In the genomic region with DNA sequence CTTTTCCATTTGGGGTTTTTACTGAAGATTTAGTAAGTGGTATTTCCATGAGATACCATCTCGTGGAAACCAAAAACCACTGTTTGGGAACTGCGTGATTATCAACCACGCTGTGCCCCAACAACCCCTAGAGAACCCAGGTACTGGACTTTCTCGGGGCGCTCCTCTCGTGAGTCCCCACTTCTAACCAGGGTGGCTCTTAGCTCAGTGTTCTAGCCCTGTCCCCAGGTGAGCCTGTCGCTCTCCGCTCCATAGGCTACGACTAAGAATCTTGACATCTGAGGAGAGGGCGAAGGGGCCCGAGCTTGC, we compare ENCODE assay signal across 8 cellular contexts. TPM values are rescaled to one million over a fixed set of nuclear protein-coding genes. Genes with fewer than 3 reads are reported as not detected.
A peak's percentile ranks its signal among the peaks of the same experiment; 100 is the strongest.
DNase-seq lines count a peak whose midpoint lies in the region; ATAC-seq, FAIRE-seq and TF ChIP-seq lines count a peak whose summit lies in the region.

No MANE protein-coding gene starts in this region.

- peak overlapping the region; percentile 72 to 91 for H3K4me2 ChIP-seq in H1 (ENCODE audit: insufficient read depth in 1 of 2, low read depth in 2 of 2, low read length in 2 of 2)

- H3K9ac ChIP-seq in H1 (replicated peaks in 1 of 4; ENCODE audit: extremely low read depth in 1 of 4, low read depth in 3 of 4, low read length in 3 of 4): peak overlapping the region; percentile 83 to 92 (median 91); a peak in 6 of 7 replicates

- peak overlapping the region; percentile 75 to 100 (median 96) for H3K4me3 ChIP-seq in H1 (ENCODE audit: extremely low read depth in 1 of 4, insufficient read depth in 2 of 4, low read depth in 3 of 4, low read length in 4 of 4)

- H4K5ac ChIP-seq in H1 (ENCODE audit: insufficient read length, low read depth, low read length): no peak overlapping the region

- TF ChIP-seq RAD21 in H1 (IDR thresholded peaks at IDR 0.05 in 1 of 2, conservative IDR thresholded peaks at IDR 0.05 in 1 of 2; ENCODE audit: low read depth in 2 of 2, low read length in 2 of 2): no peak

- H3K23me2 ChIP-seq in H1 (ENCODE audit: low read depth, low read length): peaks cover 6% of the 10 kb centered on the region; the same call in 1 of the 2 replicates

- peaks cover 40% of the 10 kb centered on the region for H3K36me3 Mint-ChIP-seq in nephron progenitor cell (ENCODE audit: low read depth)

- H4K91ac ChIP-seq in H1 (replicated peaks; ENCODE audit: insufficient read length, low read length): peak overlapping the region; percentile 14

- no peak for TF ChIP-seq POLR2A in H1 (IDR thresholded peaks at IDR 0.05; ENCODE audit: control extremely low read depth in 1 of 2, low read depth in 2 of 2, low read length in 2 of 2)

- ATAC-seq in GM21528 (IDR thresholded peaks at IDR 0.05; ENCODE audit: low FRiP score, unreplicated experiment) (peak; percentile 8), HG02885 (IDR thresholded peaks at IDR 0.05; ENCODE audit: poor library complexity, unreplicated experiment) (no peak)

- H3K23ac ChIP-seq in H1 (ENCODE audit: insufficient read length): no peak overlapping the region

- H3K56ac ChIP-seq in H1 (replicated peaks; ENCODE audit: insufficient read length, low read depth, low read length): no peak overlapping the region

- no peak overlapping the region for H2BK120ac ChIP-seq in H1 (replicated peaks; ENCODE audit: low read depth, low read length)

- TF ChIP-seq CTCF in H1 (IDR thresholded peaks at IDR 0.05; ENCODE audit: control extremely low read depth in 1 of 3, insufficient read depth in 1 of 3, low read depth in 1 of 3, low read length in 3 of 3) (no peak), nephron progenitor cell (IDR thresholded peaks at IDR 0.05) (no peak)

- no peak overlapping the region; the same call in 1 of the 2 replicates for H2BK12ac ChIP-seq in H1 (ENCODE audit: low read depth, low read length)

- peaks cover 6% of the 10 kb centered on the region for H3K9me3 Mint-ChIP-seq in nephron progenitor cell

- DNase-seq in M059J (ENCODE audit: low read depth): peak; percentile 7
- DNase-seq in H1 (ENCODE audit: low read depth in 1 of 2, low spot score in 2 of 2): no peak
- DNase-seq in nephron progenitor cell: no peak
- DNase-seq in NOMO-1 (lab: John Stamatoyannopoulos, UW; ENCODE audit: unreplicated experiment in 2 of 2): no peak
- DNase-seq in T-helper 9 cell: no peak
- no peak for DNase-seq in hippocampal formation (lab: John Stamatoyannopoulos, UW)

- H3K4me1 ChIP-seq in H1 (replicated peaks in 1 of 4; ENCODE audit: control insufficient read depth in 3 of 4, insufficient read depth in 4 of 4, low read length in 3 of 4): no peaks in the 10 kb centered on the region; a peak in 3 of 7 replicates

- POLR2A ChIA-PET in H1 (lab: Charles Lee; ENCODE audit: partially characterized antibody): interaction anchor here (0.7 to 9.1 kb wide), 18 partner anchors 9 to 549 kb away, joined by 3 to 72 read pairs (median 4); partner anchors contain the start of genes FAM186B, PRPF40B, SPATS2 and TMBIM6

- no peak overlapping the region for H2AK5ac ChIP-seq in H1 (ENCODE audit: low read depth, low read length)

- H2BK5ac ChIP-seq in H1 (ENCODE audit: low read depth, low read length): peak overlapping the region; percentile 92; the same call in 1 of the 2 replicates

- peaks cover 0 to 33% of the 10 kb centered on the region in 2 experiments; a peak in 2 of 4 replicates for H3K79me2 ChIP-seq in H1 (ENCODE audit: control insufficient read depth in 1 of 2, insufficient read depth in 2 of 2, low read length in 2 of 2)

- H3K9me3 ChIP-seq in H1 (ENCODE audit: insufficient read depth in 2 of 2, low read depth in 1 of 2, low read length in 1 of 2): no peaks in the 10 kb centered on the region

- peaks cover 0 to 10% of the 10 kb centered on the region in 2 experiments for H4K20me1 ChIP-seq in H1 (replicated peaks in 1 of 2; ENCODE audit: control insufficient read depth in 1 of 2, insufficient read depth in 2 of 2, low read length in 2 of 2)

- peak overlapping the region; percentile 90 for H3K27ac Mint-ChIP-seq in nephron progenitor cell

- no peak overlapping the region for H2BK20ac ChIP-seq in H1 (ENCODE audit: low read length)

- peaks cover 27% of the 10 kb centered on the region for H3K4me1 Mint-ChIP-seq in nephron progenitor cell

- TF ChIP-seq EP300 in H1 (IDR thresholded peaks at IDR 0.05; ENCODE audit: borderline replicate concordance in 1 of 2, low read depth in 2 of 2, low read length in 2 of 2): no peak

- H3K4me3 Mint-ChIP-seq in nephron progenitor cell: peak overlapping the region; percentile 100

- FAIRE-seq in H1 (lab: Jason Lieb, UNC): no peak

- H3K27ac ChIP-seq in H1 (ENCODE audit: low read depth, low read length): 0 out of 2 replicates have a peak overlapping the region, but pooled peaks have one; percentile 89

- H3K18ac ChIP-seq in H1 (ENCODE audit: extremely low read depth, low read length): 0 out of 2 replicates have a peak overlapping the region, but pooled peaks have one; percentile 19

- H3K14ac ChIP-seq in H1 (ENCODE audit: insufficient read length): no peak overlapping the region

- CTCF ChIA-PET in H1 (lab: Charles Lee; ENCODE audit: partially characterized antibody): interaction anchor here (0.9 to 7.7 kb wide), 9 partner anchors 9 to 235 kb away, joined by 3 to 115 read pairs (median 5); partner anchors contain the start of gene DNAJC22

- peaks cover 5% of the 10 kb centered on the region for H3K27me3 Mint-ChIP-seq in nephron progenitor cell (ENCODE audit: low read depth, poor library complexity)

- peaks cover 15% of the 10 kb centered on the region for H3K79me1 ChIP-seq in H1 (ENCODE audit: low read depth, low read length)

- WGBS in H1 (ENCODE audit: extremely low coverage in 1 of 2, insufficient coverage in 1 of 2, insufficient read length in 1 of 2, insufficient replicate concordance in 2 of 2, low coverage in 1 of 2, low lambda C conversion rate in 2 of 2, missing lambda C conversion rate in 1 of 2), 2 experiments: 14% methylated on average over 11 of the region's 11 CpGs; no CpG with 5 or more reads in 1 of the 2 experiments

- no peak overlapping the region for H2BK15ac ChIP-seq in H1 (ENCODE audit: low read length)

- H2AFZ ChIP-seq in H1 (ENCODE audit: low read length): peak overlapping the region; percentile 89; the same call in 1 of the 2 replicates

- H3K27me3 ChIP-seq in H1 (replicated peaks in 1 of 4; ENCODE audit: control insufficient read depth in 3 of 4, extremely low read depth in 1 of 4, insufficient read depth in 3 of 4, low read length in 3 of 4): no peaks in the 10 kb centered on the region

- peaks cover 14 to 26% (median 18%) of the 10 kb centered on the region in 4 experiments; a peak in 6 of 8 replicates for H3K36me3 ChIP-seq in H1 (ENCODE audit: control insufficient read depth in 2 of 4, insufficient read depth in 4 of 4, low read length in 3 of 4)

- H3K4ac ChIP-seq in H1 (replicated peaks; ENCODE audit: insufficient read length, low read depth, low read length): no peak overlapping the region

- no peak overlapping the region for H4K8ac ChIP-seq in H1 (ENCODE audit: extremely low read depth, insufficient read depth, low read length)

RNA-seq across cellular contexts. Expression of gene MCRS1, which starts 0.7 kb away (rescaled TPM):
- total RNA-seq in M059J (2014; rRNA removed; shearing (Covaris generic)): 58.1 and 62.6 TPM in 2 replicates
- total RNA-seq in H1 (2021; fragmentation: NEBNext Ultra II Directional; extraction: Animal tissue kit (Norgen Biotek cat#: 25700)): 90.3 and 92.5 TPM in 2 replicates
- polyA plus RNA-seq in H1 (2011; rRNA removed): 139 and 170 TPM in 2 replicates
- 135 TPM for polyA plus RNA-seq in H1 (2011; cell fraction: cytosol; rRNA removed)
- polyA plus RNA-seq in H1 (2011; cell fraction: nucleus; rRNA removed): 210 TPM
- polyA plus RNA-seq in H1 (2012, experiment 1 of 2): 51.5 to 92.0 TPM (median 89.3 TPM) in 4 replicates
- polyA plus RNA-seq in H1 (2012, experiment 2 of 2): 112 TPM
- 54.6 TPM for polyA plus RNA-seq in H1 (2013, experiment 1 of 2)
- polyA plus RNA-seq in H1 (2013, experiment 2 of 2): 56.7 TPM
- polyA minus RNA-seq in H1 (2011; rRNA and poly(A)+ RNA removed): 83.5 and 103 TPM in 2 replicates
- 48.8 TPM for polyA minus RNA-seq in H1 (2011; cell fraction: cytosol; rRNA and poly(A)+ RNA removed)
- 55.8 TPM for polyA minus RNA-seq in H1 (2011; cell fraction: nucleus; rRNA and poly(A)+ RNA removed)

RNA-seq across cellular contexts. Expression of gene KCNH3, which starts 28.4 kb away (rescaled TPM):
- 0.05 TPM in 1 of 2 replicates, not detected in the other for total RNA-seq in M059J (2014; rRNA removed; shearing (Covaris generic))
- total RNA-seq in H1 (2021; fragmentation: NEBNext Ultra II Directional; extraction: Animal tissue kit (Norgen Biotek cat#: 25700)): 0.24 and 0.36 TPM in 2 replicates
- 0.47 and 0.50 TPM in 2 replicates for polyA plus RNA-seq in H1 (2011; rRNA removed)
- polyA plus RNA-seq in H1 (2011; cell fraction: cytosol; rRNA removed): 0.50 TPM
- polyA plus RNA-seq in H1 (2011; cell fraction: nucleus; rRNA removed): 1.6 TPM
- 0.24 to 0.67 TPM (median 0.60 TPM) in 3 of 4 replicates, not detected in the other for polyA plus RNA-seq in H1 (2012, experiment 1 of 2)
- 0.18 TPM for polyA plus RNA-seq in H1 (2012, experiment 2 of 2)
- 0.36 TPM for polyA plus RNA-seq in H1 (2013, experiment 1 of 2)
- 0.15 TPM for polyA plus RNA-seq in H1 (2013, experiment 2 of 2)
- 0.17 and 0.19 TPM in 2 replicates for polyA minus RNA-seq in H1 (2011; rRNA and poly(A)+ RNA removed)
- not detected for polyA minus RNA-seq in H1 (2011; cell fraction: cytosol; rRNA and poly(A)+ RNA removed)
- 0.80 TPM for polyA minus RNA-seq in H1 (2011; cell fraction: nucleus; rRNA and poly(A)+ RNA removed)

RNA-seq across cellular contexts. Expression of gene FAM186B, which starts 38.2 kb away (rescaled TPM):
- 0.07 TPM in 1 of 2 replicates, not detected in the other for total RNA-seq in M059J (2014; rRNA removed; shearing (Covaris generic))
- total RNA-seq in H1 (2021; fragmentation: NEBNext Ultra II Directional; extraction: Animal tissue kit (Norgen Biotek cat#: 25700)): 0.21 and 0.73 TPM in 2 replicates
- polyA plus RNA-seq in H1 (2011; rRNA removed): 0.12 and 0.13 TPM in 2 replicates
- polyA plus RNA-seq in H1 (2011; cell fraction: cytosol; rRNA removed): 0.28 TPM
- 0.34 TPM for polyA plus RNA-seq in H1 (2011; cell fraction: nucleus; rRNA removed)
- 0.52 to 0.70 TPM (median 0.58 TPM) in 4 replicates for polyA plus RNA-seq in H1 (2012, experiment 1 of 2)
- polyA plus RNA-seq in H1 (2012, experiment 2 of 2): 0.09 TPM
- polyA plus RNA-seq in H1 (2013, experiment 1 of 2): 0.18 TPM
- polyA plus RNA-seq in H1 (2013, experiment 2 of 2): 0.09 TPM
- polyA minus RNA-seq in H1 (2011; rRNA and poly(A)+ RNA removed): 0.41 and 0.46 TPM in 2 replicates
- not detected for polyA minus RNA-seq in H1 (2011; cell fraction: cytosol; rRNA and poly(A)+ RNA removed)
- 0.20 TPM for polyA minus RNA-seq in H1 (2011; cell fraction: nucleus; rRNA and poly(A)+ RNA removed)

RNA-seq across cellular contexts. Expression of gene PRPF40B, which starts 56.1 kb away (rescaled TPM):
- total RNA-seq in M059J (2014; rRNA removed; shearing (Covaris generic)): 7.8 and 9.8 TPM in 2 replicates
- total RNA-seq in H1 (2021; fragmentation: NEBNext Ultra II Directional; extraction: Animal tissue kit (Norgen Biotek cat#: 25700)): 24.4 and 26.8 TPM in 2 replicates
- polyA plus RNA-seq in H1 (2011; rRNA removed): 14.4 and 23.5 TPM in 2 replicates
- polyA plus RNA-seq in H1 (2011; cell fraction: cytosol; rRNA removed): 23.9 TPM
- polyA plus RNA-seq in H1 (2011; cell fraction: nucleus; rRNA removed): 137 TPM
- 14.2 to 29.0 TPM (median 24.0 TPM) in 4 replicates for polyA plus RNA-seq in H1 (2012, experiment 1 of 2)
- 9.3 TPM for polyA plus RNA-seq in H1 (2012, experiment 2 of 2)
- 13.1 TPM for polyA plus RNA-seq in H1 (2013, experiment 1 of 2)
- 13.0 TPM for polyA plus RNA-seq in H1 (2013, experiment 2 of 2)
- 14.2 and 23.3 TPM in 2 replicates for polyA minus RNA-seq in H1 (2011; rRNA and poly(A)+ RNA removed)
- polyA minus RNA-seq in H1 (2011; cell fraction: cytosol; rRNA and poly(A)+ RNA removed): 11.0 TPM
- 41.9 TPM for polyA minus RNA-seq in H1 (2011; cell fraction: nucleus; rRNA and poly(A)+ RNA removed)
